In genomic region chr5:169742773-169743296, GRCh38 we compare ENCODE assay signal across 15 cellular contexts.
DNase-seq lines count a peak whose midpoint lies in the region; ATAC-seq and TF ChIP-seq lines count a peak whose summit lies in the region.
"Had no signal": no experiment of that assay in that cellular context is flagged by ENCODE, and none has a peak within 500 bp of the region (broad histone marks: within the 10 kb centered on the region; RNA-seq: fewer than 3 reads in every experiment).

No MANE protein-coding gene starts in this region.

- H2AFZ ChIP-seq in MM.1S (ENCODE audit: low read length) = no peak overlapping the region

- no peaks in the 10 kb centered on the region for H4K20me1 ChIP-seq in MM.1S (ENCODE audit: insufficient read depth, low read length)

- TF ChIP-seq CTCF in psoas muscle (IDR thresholded peaks at IDR 0.05) (no peak), MM.1S (IDR thresholded peaks at IDR 0.05; ENCODE audit: low read length) (no peak)

- H3K4me2 ChIP-seq in MM.1S (ENCODE audit: low read depth, low read length) = no peak overlapping the region

- WGBS in psoas muscle, 3 donors = 61 to 70% (median 67%) methylated on average over 7 of the region's 7 CpGs

- H3K36me3 ChIP-seq in psoas muscle (ENCODE audit: insufficient read depth in 1 of 2, low read depth in 1 of 2) = no peaks in the 10 kb centered on the region
- no peaks in the 10 kb centered on the region for H3K36me3 ChIP-seq in MM.1S (replicated peaks; ENCODE audit: insufficient read depth, low read length)
- H3K36me3 ChIP-seq: right lobe of liver, SJCRH30, upper lobe of left lung had no signal

- no peaks in the 10 kb centered on the region for H3F3A ChIP-seq in MM.1S (ENCODE audit: insufficient read depth, low read length)

- no peaks in the 10 kb centered on the region for H3K4me1 ChIP-seq in psoas muscle
- H3K4me1 ChIP-seq in MM.1S (ENCODE audit: low read length) = no peaks in the 10 kb centered on the region
- H3K4me1 ChIP-seq: right lobe of liver, SJCRH30, upper lobe of left lung had no signal

- H3K4me3 ChIP-seq in psoas muscle (no peak overlapping the region), MM.1S (ENCODE audit: low read length) (no peak overlapping the region)
- H3K4me3 ChIP-seq: right lobe of liver, SJCRH30, upper lobe of left lung had no signal

- no peak overlapping the region for H3K9ac ChIP-seq in MM.1S (ENCODE audit: low read length)

- H3K79me2 ChIP-seq in MM.1S (ENCODE audit: low read length) = no peaks in the 10 kb centered on the region

- ATAC-seq in left ventricle myocardium superior (peak; percentile 91), psoas muscle (no peak), GM21381 (IDR thresholded peaks at IDR 0.05; ENCODE audit: unreplicated experiment) (no peak), GM21825 (IDR thresholded peaks at IDR 0.05; ENCODE audit: unreplicated experiment) (no peak)
- ATAC-seq: right lobe of liver had no signal

- DNase-seq in AG08396 (ENCODE audit: low spot score) (peak; percentile 58), HT1080 (ENCODE audit: low read depth) (peak; percentile 91), brain pericyte (ENCODE audit: low read depth, low spot score) (peak; percentile 77), left ventricle myocardium superior (peak; percentile 27), psoas muscle (no peak), MM.1S (no peak)
- DNase-seq: activated CD4-positive, CD25-positive, alpha-beta regulatory T cell treated with anti-CD3 and anti-CD28 coated beads, Interleukin-2, amount 50 U/mL, for 72 hours; CD4-positive, alpha-beta T cell; hypothalamus; NCI-H510A; right lobe of liver; SJCRH30; upper lobe of left lung had no signal

- H3K27me3 ChIP-seq in psoas muscle (ENCODE audit: insufficient read depth in 3 of 3, low read length in 2 of 3) = no peaks in the 10 kb centered on the region
- H3K27me3 ChIP-seq in MM.1S (replicated peaks; ENCODE audit: insufficient read depth, low read length) = no peaks in the 10 kb centered on the region
- H3K27me3 ChIP-seq: right lobe of liver, upper lobe of left lung had no signal

- intact Hi-C loops in left ventricle myocardium superior (cut with micrococcal nuclease) (no loop called here), psoas muscle (cut with DNase I) (no loop called here)

- no peaks in the 10 kb centered on the region for H3K9me2 ChIP-seq in MM.1S (replicated peaks; ENCODE audit: insufficient read depth, low read length)

- H3K27ac ChIP-seq in psoas muscle = no peak overlapping the region
- no peak overlapping the region for H3K27ac ChIP-seq in MM.1S (ENCODE audit: low read length)
- H3K27ac ChIP-seq: right lobe of liver, SJCRH30, upper lobe of left lung had no signal

- no peaks in the 10 kb centered on the region for H3K9me3 ChIP-seq in psoas muscle
- H3K9me3 ChIP-seq in MM.1S (replicated peaks; ENCODE audit: insufficient read depth, low read length) = no peaks in the 10 kb centered on the region
- H3K9me3 ChIP-seq: right lobe of liver, SJCRH30, upper lobe of left lung had no signal

Comparison
In these comparisons a context has a peak if more than half of its experiments do, and no peak if none do; other contexts are left out.
1. DNase-seq: peak in AG08396 (single experiment), HT1080 (single experiment), brain pericyte (single experiment) and left ventricle myocardium superior (single experiment); none in psoas muscle (0 of 2) and MM.1S (single experiment).